29 cellular contexts compared by ENCODE assay signal in the genomic region with DNA sequence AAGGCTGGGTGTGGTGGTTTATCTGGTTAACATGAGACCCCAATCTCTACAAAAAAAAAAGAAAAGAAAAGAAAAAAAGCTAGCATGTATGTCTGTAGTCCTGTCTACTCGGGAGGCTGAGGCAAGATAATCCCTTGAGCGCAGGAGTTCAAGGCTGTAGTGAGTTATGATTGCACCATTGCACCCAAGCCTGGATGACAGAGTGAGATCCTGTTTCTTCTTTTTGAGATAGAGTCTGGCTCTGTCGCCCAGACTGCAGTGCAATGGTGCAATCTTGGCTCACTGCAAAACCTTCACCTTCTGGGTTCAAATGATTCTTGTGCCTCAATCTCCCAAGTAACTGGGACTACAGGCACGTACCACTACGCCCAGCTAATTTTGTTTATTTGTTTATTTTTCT.
"Had no signal": no experiment of that assay in that cellular context is flagged by ENCODE, and none has a peak within 500 bp of the region (broad histone marks: within the 10 kb centered on the region; RNA-seq: fewer than 3 reads in every experiment).

No MANE protein-coding gene starts in this region.

- H3K4me1 Mint-ChIP-seq: natural killer cell had no signal

- H3K4me3 Mint-ChIP-seq: natural killer cell; T-helper 2 cell treated with Interferon-gamma antibody and Interleukin-4, amounts not matched to agents 5 μg/mL and 100 μg/mL, for 36 hours had no signal

- H3K4me1 ChIP-seq: left ventricle myocardium inferior had no signal

- H3K9me3 ChIP-seq: esophagus squamous epithelium, transverse colon had no signal

- DNase-seq: activated CD4-positive, alpha-beta T cell treated with anti-CD3 and anti-CD28 coated beads for 48 hours; activated CD4-positive, alpha-beta T cell treated with anti-CD3 and anti-CD28 coated beads, Interleukin-2, amount 50 U/mL, for 48 hours; activated CD8-positive, alpha-beta memory T cell treated with anti-CD3 and anti-CD28 coated beads for 24 hours; activated CD8-positive, alpha-beta memory T cell treated with anti-CD3 and anti-CD28 coated beads, Interleukin-2, amount 50 U/mL, for 4 hours; activated gamma-delta T cell; activated naive CD4-positive, alpha-beta T cell treated with anti-CD3 and anti-CD28 coated beads, Interleukin-2, amount 50 U/mL, for 16 hours; activated T-cell treated with anti-CD3 and anti-CD28 coated beads, Interleukin-2, amount 50 U/mL, for 1 hour; dermis blood vessel endothelial cell; effector CD8-positive, alpha-beta T cell; esophagus squamous epithelium; islet precursor cell; left ventricle myocardium inferior; mesendoderm; natural killer cell; right cardiac atrium; stimulated activated naive CD4-positive, alpha-beta T cell treated with Interleukin-2 at 50 U/mL for 16 hours; T-helper 1 cell; transverse colon had no signal

- H3K27me3 ChIP-seq: esophagus squamous epithelium, spleen, transverse colon had no signal

- H3K36me3 ChIP-seq: esophagus squamous epithelium, left ventricle myocardium inferior, spleen, transverse colon had no signal

- H3K27ac Mint-ChIP-seq: natural killer cell; T-helper 2 cell treated with Interferon-gamma antibody and Interleukin-4, amounts not matched to agents 5 μg/mL and 100 μg/mL, for 36 hours had no signal

- H3K36me3 Mint-ChIP-seq: natural killer cell had no signal

- H3K27ac ChIP-seq: epithelial cell of prostate, esophagus squamous epithelium, left ventricle myocardium inferior, spleen, transverse colon, VCaP had no signal

- H3K4me3 ChIP-seq: esophagus squamous epithelium, left ventricle myocardium inferior, lung, spleen, transverse colon had no signal

- H3K9me3 Mint-ChIP-seq: natural killer cell; T-helper 2 cell treated with Interferon-gamma antibody and Interleukin-4, amounts not matched to agents 5 μg/mL and 100 μg/mL, for 36 hours had no signal

- ATAC-seq: activated CD4-positive, CD25-positive, alpha-beta regulatory T cell treated with anti-CD3 and anti-CD28 coated beads, Interleukin-2, amount 50 U/mL, for 24 hours; natural killer cell; right cardiac atrium had no signal

- FAIRE-seq: bronchial epithelial cell, colon, endometrium, frontal cortex, TTC549 had no signal
